11 cellular contexts compared by ENCODE assay signal in genomic region chr2:23788100-23788499, GRCh38.
DNase-seq lines count a peak whose midpoint lies in the region; ATAC-seq and TF ChIP-seq lines count a peak whose summit lies in the region.
"Had no signal": no experiment of that assay in that cellular context is flagged by ENCODE, and none has a peak within 500 bp of the region (broad histone marks: within the 10 kb centered on the region; RNA-seq: fewer than 3 reads in every experiment).

No MANE protein-coding gene starts in this region.

- H3K4me2 ChIP-seq in Loucy (ENCODE audit: low read depth, low read length, poor library complexity, severe bottlenecking), result peak overlapping the region; percentile 26

- peaks cover 4 to 36% (median 27%) of the 10 kb centered on the region in 5 donors for H3K36me3 Mint-ChIP-seq in naive thymus-derived CD4-positive, alpha-beta T cell

- H3K27ac Mint-ChIP-seq in naive thymus-derived CD4-positive, alpha-beta T cell, result peak overlapping the region in 7 of 9 donors; percentile 0 to 81 (median 61)
- H3K27ac Mint-ChIP-seq: stimulated activated naive CD8-positive, alpha-beta T cell treated with anti-CD3 and anti-CD28 coated beads, Interleukin-15, Interleukin-2, amounts not matched to agents 100 ng/mL and 50 ng/mL, for 24 hours had no signal

- intact Hi-C loops in naive thymus-derived CD4-positive, alpha-beta T cell (cut with micrococcal nuclease), result no loop called here
- intact Hi-C loops in gastrocnemius medialis (cut with DNase I; ENCODE audit: low total_unique reads), result no loop called here

- H3F3A ChIP-seq in Loucy (ENCODE audit: low read depth), result no peaks in the 10 kb centered on the region

- DNase-seq in naive thymus-derived CD4-positive, alpha-beta T cell, result peak in 6 of 9 donors; percentile 20 to 63 (median 46)
- DNase-seq in gastrocnemius medialis, result no peak
- no peak for DNase-seq in RWPE1 (ENCODE audit: low spot score)
- no peak for DNase-seq in kidney tubule cell (ENCODE audit: low spot score)
- DNase-seq: activated effector memory CD4-positive, alpha-beta T cell treated with anti-CD3 and anti-CD28 coated beads, Interleukin-2, amount 50 U/mL, for 16 hours; foreskin fibroblast had no signal

- H3K9me3 Mint-ChIP-seq in naive thymus-derived CD4-positive, alpha-beta T cell, result peaks cover 0 to 2% (median 0%) of the 10 kb centered on the region in 11 donors
- H3K9me3 Mint-ChIP-seq: stimulated activated naive CD8-positive, alpha-beta T cell treated with anti-CD3 and anti-CD28 coated beads, Interleukin-15, Interleukin-2, amounts not matched to agents 100 ng/mL and 50 ng/mL, for 24 hours had no signal

- H3K27ac ChIP-seq in naive thymus-derived CD4-positive, alpha-beta T cell (ENCODE audit: low read depth, low read length), result no peak overlapping the region
- H3K27ac ChIP-seq in gastrocnemius medialis (no peak overlapping the region), RWPE1 (no peak overlapping the region)
- H3K27ac ChIP-seq: parathyroid adenoma had no signal

- H3K4me3 Mint-ChIP-seq in naive thymus-derived CD4-positive, alpha-beta T cell, result peak overlapping the region in 4 of 10 donors; percentile 0 to 57 (median 32)
- H3K4me3 Mint-ChIP-seq: stimulated activated naive CD8-positive, alpha-beta T cell treated with anti-CD3 and anti-CD28 coated beads, Interleukin-15, Interleukin-2, amounts not matched to agents 100 ng/mL and 50 ng/mL, for 24 hours had no signal

- in situ Hi-C loops in gastrocnemius medialis (cut with MboI; ENCODE audit: low sequenced_read_pairs in 4 of 4), result no loop called here

- no peaks in the 10 kb centered on the region for H3K27me3 Mint-ChIP-seq in naive thymus-derived CD4-positive, alpha-beta T cell
- H3K27me3 Mint-ChIP-seq: stimulated activated naive CD8-positive, alpha-beta T cell treated with anti-CD3 and anti-CD28 coated beads, Interleukin-15, Interleukin-2, amounts not matched to agents 100 ng/mL and 50 ng/mL, for 24 hours had no signal

- TF ChIP-seq POLR2A in gastrocnemius medialis (IDR thresholded peaks at IDR 0.05), result no peak

- no peaks in the 10 kb centered on the region for H3K9me2 ChIP-seq in Loucy (replicated peaks; ENCODE audit: low read depth, low read length)

- CTCF ChIA-PET in naive thymus-derived CD4-positive, alpha-beta T cell (lab: Charles Lee), result interaction anchor here (2.2 kb wide), 1 partner anchor 10 kb away, joined by 5 read pairs; no protein-coding TSS in a partner anchor
- CTCF ChIA-PET in RWPE1 (lab: Yijun Ruan, JAX), result no interaction called here

- H3K4me1 Mint-ChIP-seq in naive thymus-derived CD4-positive, alpha-beta T cell, result peaks cover 15 to 43% (median 36%) of the 10 kb centered on the region in 7 donors

- no peaks in the 10 kb centered on the region for H3K79me2 ChIP-seq in Loucy (ENCODE audit: insufficient read depth, low read length)
- H3K79me2 ChIP-seq: parathyroid adenoma had no signal

- no peaks in the 10 kb centered on the region for H3K9me3 ChIP-seq in Loucy (ENCODE audit: insufficient read depth, low read depth, low read length)
- no peaks in the 10 kb centered on the region for H3K9me3 ChIP-seq in naive thymus-derived CD4-positive, alpha-beta T cell (ENCODE audit: control insufficient read depth in 2 of 3, low read length in 3 of 3)
- no peaks in the 10 kb centered on the region for H3K9me3 ChIP-seq in gastrocnemius medialis

- H2AFZ ChIP-seq in Loucy (ENCODE audit: low read length), result no peak overlapping the region
- H2AFZ ChIP-seq: parathyroid adenoma had no signal

- POLR2A ChIA-PET in naive thymus-derived CD4-positive, alpha-beta T cell (lab: Charles Lee), result interaction anchor here (1.1 kb wide), 1 partner anchor 288 kb away, joined by 4 read pairs; the partner anchor contains the start of gene SF3B6
- POLR2A ChIA-PET in RWPE1 (lab: Yijun Ruan, JAX; ENCODE audit: low non-redundant PET), result no interaction called here

- H3K9ac ChIP-seq in Loucy (ENCODE audit: low read depth, low read length, poor library complexity, severe bottlenecking), result no peak overlapping the region
- H3K9ac ChIP-seq: parathyroid adenoma had no signal

- H3K4me3 ChIP-seq in Loucy (ENCODE audit: low read length, poor library complexity, severe bottlenecking) (no peak overlapping the region), gastrocnemius medialis (no peak overlapping the region)
- no peak overlapping the region for H3K4me3 ChIP-seq in naive thymus-derived CD4-positive, alpha-beta T cell (ENCODE audit: low read length)

- H3K36me3 ChIP-seq in Loucy (ENCODE audit: insufficient read depth, low read length) (peaks cover 26% of the 10 kb centered on the region), gastrocnemius medialis (peaks cover 0 to 10% of the 10 kb centered on the region in 2 donors)
- peaks cover 0 to 7% (median 0%) of the 10 kb centered on the region in 3 experiments for H3K36me3 ChIP-seq in naive thymus-derived CD4-positive, alpha-beta T cell (ENCODE audit: control insufficient read depth in 2 of 3, insufficient read depth in 3 of 3, low read length in 3 of 3)

- ATAC-seq in GM18867 (IDR thresholded peaks at IDR 0.05; ENCODE audit: unreplicated experiment) (peak; percentile 73), GM21786 (IDR thresholded peaks at IDR 0.05; ENCODE audit: unreplicated experiment) (peak; percentile 90), gastrocnemius medialis (no peak)
- peak; percentile 86 for ATAC-seq in naive thymus-derived CD4-positive, alpha-beta T cell

- H4K20me1 ChIP-seq in Loucy (ENCODE audit: insufficient read depth, low read length, poor library complexity, severe bottlenecking), result peaks cover 4% of the 10 kb centered on the region

- H3K27me3 ChIP-seq in Loucy (ENCODE audit: insufficient read depth, low read length, poor library complexity, severe bottlenecking) (no peaks in the 10 kb centered on the region), gastrocnemius medialis (no peaks in the 10 kb centered on the region)
- no peaks in the 10 kb centered on the region for H3K27me3 ChIP-seq in naive thymus-derived CD4-positive, alpha-beta T cell (ENCODE audit: control insufficient read depth in 2 of 2, insufficient read depth in 2 of 2, low read length in 2 of 2)

- peaks cover 12% of the 10 kb centered on the region for H3K4me1 ChIP-seq in Loucy (ENCODE audit: insufficient read depth, low read length, poor library complexity, severe bottlenecking)
- H3K4me1 ChIP-seq in naive thymus-derived CD4-positive, alpha-beta T cell (ENCODE audit: control insufficient read depth in 2 of 2, insufficient read depth in 2 of 2, low read length in 2 of 2), result peaks cover 0 to 6% of the 10 kb centered on the region in 2 donors
- H3K4me1 ChIP-seq in gastrocnemius medialis, result peaks cover 0 to 5% of the 10 kb centered on the region in 2 donors
- H3K4me1 ChIP-seq: parathyroid adenoma had no signal

- TF ChIP-seq CTCF in Loucy (conservative IDR thresholded peaks at IDR 0.05; ENCODE audit: low read length) (0 out of 2 replicates have a peak, but pooled peaks have one; percentile 27), gastrocnemius medialis (IDR thresholded peaks at IDR 0.05 in 4 of 5, conservative IDR thresholded peaks at IDR 0.05 in 1 of 5) (no peak), RWPE1 (conservative IDR thresholded peaks at IDR 0.05; ENCODE audit: low read depth) (no peak)

Comparison
In these comparisons a context has a peak if more than half of its experiments do, and no peak if none do; other contexts are left out.
1. ATAC-seq: peak in GM18867 (single experiment), GM21786 (single experiment) and naive thymus-derived CD4-positive, alpha-beta T cell (single experiment); none in gastrocnemius medialis (0 of 2).
2. DNase-seq: peak in naive thymus-derived CD4-positive, alpha-beta T cell (6 of 9); none in gastrocnemius medialis (0 of 2), RWPE1 (single experiment) and kidney tubule cell (single experiment).